Comparison of ENCODE assay signal across 9 cellular contexts in genomic region chr9:136107953-136108647, GRCh38. TPM values are rescaled to one million over a fixed set of nuclear protein-coding genes. Genes with fewer than 3 reads are reported as not detected.
DNase-seq lines count a peak whose midpoint lies in the region; ATAC-seq and TF ChIP-seq lines count a peak whose summit lies in the region.
"Had no signal": no experiment of that assay in that cellular context is flagged by ENCODE, and none has a peak within 500 bp of the region (broad histone marks: within the 10 kb centered on the region; RNA-seq: fewer than 3 reads in every experiment).

No MANE protein-coding gene starts in this region.

- no peaks in the 10 kb centered on the region for H3K9me3 Mint-ChIP-seq in activated T-helper 17 cell treated with anti-CD3 and anti-CD28 coated beads, Interleukin-2, amount 50 U/mL, for 72 hours
- no peaks in the 10 kb centered on the region for H3K9me3 Mint-ChIP-seq in nephron
- H3K9me3 Mint-ChIP-seq in stimulated activated naive B cell treated with anti-CD40 and anti-IgM and Interleukin-4, amounts not matched to agents 10 μg/mL and 1 μg/mL and 100 μg/mL, for 72 hours: no peaks in the 10 kb centered on the region

- peaks cover 6% of the 10 kb centered on the region for H3K36me3 Mint-ChIP-seq in activated T-helper 17 cell treated with anti-CD3 and anti-CD28 coated beads, Interleukin-2, amount 50 U/mL, for 72 hours (ENCODE audit: low read depth)
- H3K36me3 Mint-ChIP-seq in nephron (ENCODE audit: low read depth): no peaks in the 10 kb centered on the region
- no peaks in the 10 kb centered on the region for H3K36me3 Mint-ChIP-seq in stimulated activated naive B cell treated with anti-CD40 and anti-IgM and Interleukin-4, amounts not matched to agents 10 μg/mL and 1 μg/mL and 100 μg/mL, for 72 hours

- TF ChIP-seq CTCF in nephron (IDR thresholded peaks at IDR 0.05; ENCODE audit: unreplicated experiment in 3 of 3): no peak

- H3K4me3 Mint-ChIP-seq in activated T-helper 17 cell treated with anti-CD3 and anti-CD28 coated beads, Interleukin-2, amount 50 U/mL, for 72 hours: peak overlapping the region; percentile 82
- H3K4me3 Mint-ChIP-seq in nephron: peak overlapping the region in 2 of 3 experiments; percentile 6 to 20
- H3K4me3 Mint-ChIP-seq in stimulated activated naive B cell treated with anti-CD40 and anti-IgM and Interleukin-4, amounts not matched to agents 10 μg/mL and 1 μg/mL and 100 μg/mL, for 72 hours: peak overlapping the region in 1 of 2 donors; percentile 88

- DNase-seq in DMS 273 (lab: John Stamatoyannopoulos, UW; ENCODE audit: unreplicated experiment) (peak; percentile 95), NCI-H187 (lab: John Stamatoyannopoulos, UW) (peak; percentile 59 to 82), mesenteric fat pad (ENCODE audit: low spot score) (no peak), GF-D8 (lab: John Stamatoyannopoulos, UW) (no peak)
- no peak for DNase-seq in stimulated activated naive B cell treated with anti-CD40 and anti-IgM and Interleukin-4, amounts not matched to agents 10 μg/mL and 1 μg/mL and 100 μg/mL, for 72 hours
- DNase-seq: cerebellar nuclear complex had no signal

- H3K27me3 Mint-ChIP-seq in activated T-helper 17 cell treated with anti-CD3 and anti-CD28 coated beads, Interleukin-2, amount 50 U/mL, for 72 hours: no peaks in the 10 kb centered on the region
- peaks cover 20% of the 10 kb centered on the region for H3K27me3 Mint-ChIP-seq in nephron (ENCODE audit: low read depth)
- peaks cover 18 to 39% of the 10 kb centered on the region in 2 donors for H3K27me3 Mint-ChIP-seq in stimulated activated naive B cell treated with anti-CD40 and anti-IgM and Interleukin-4, amounts not matched to agents 10 μg/mL and 1 μg/mL and 100 μg/mL, for 72 hours

- H3K4me1 Mint-ChIP-seq in activated T-helper 17 cell treated with anti-CD3 and anti-CD28 coated beads, Interleukin-2, amount 50 U/mL, for 72 hours: peaks cover 11% of the 10 kb centered on the region
- H3K4me1 Mint-ChIP-seq in nephron: peaks cover 30% of the 10 kb centered on the region
- peaks cover 30 to 52% of the 10 kb centered on the region in 2 donors for H3K4me1 Mint-ChIP-seq in stimulated activated naive B cell treated with anti-CD40 and anti-IgM and Interleukin-4, amounts not matched to agents 10 μg/mL and 1 μg/mL and 100 μg/mL, for 72 hours

- peak overlapping the region; percentile 85 for H3K27ac Mint-ChIP-seq in activated T-helper 17 cell treated with anti-CD3 and anti-CD28 coated beads, Interleukin-2, amount 50 U/mL, for 72 hours
- peak overlapping the region in 2 of 3 experiments; percentile 51 to 56 for H3K27ac Mint-ChIP-seq in nephron
- no peak overlapping the region for H3K27ac Mint-ChIP-seq in stimulated activated naive B cell treated with anti-CD40 and anti-IgM and Interleukin-4, amounts not matched to agents 10 μg/mL and 1 μg/mL and 100 μg/mL, for 72 hours

- no peak for ATAC-seq in activated T-helper 17 cell treated with anti-CD3 and anti-CD28 coated beads, Interleukin-2, amount 50 U/mL, for 72 hours (replicated peaks)
- ATAC-seq in GM21360 (IDR thresholded peaks at IDR 0.05; ENCODE audit: unreplicated experiment): no peak
- ATAC-seq in stimulated activated naive B cell treated with anti-CD40 and anti-IgM and Interleukin-4, amounts not matched to agents 10 μg/mL and 1 μg/mL and 100 μg/mL, for 72 hours (replicated peaks): no peak

RNA-seq across cellular contexts. Expression of gene TMEM250, which starts 10.6 kb away (rescaled TPM):
- 10 to 100 TPM; 28.2 to 37.7 TPM for total RNA-seq in activated T-helper 17 cell treated with anti-CD3 and anti-CD28 coated beads, Interleukin-2, amount 50 U/mL, for 72 hours
- total RNA-seq in mesenteric fat pad: 30.2 TPM

RNA-seq across cellular contexts. Expression of gene NACC2, which starts 13.0 kb away (rescaled TPM):
- total RNA-seq in activated T-helper 17 cell treated with anti-CD3 and anti-CD28 coated beads, Interleukin-2, amount 50 U/mL, for 72 hours: 1 to 10 TPM; 7.8 to 9.7 TPM
- total RNA-seq in mesenteric fat pad: 41.4 TPM

Comparison
In these comparisons a context has a peak if more than half of its experiments do, and no peak if none do; other contexts are left out.
1. DNase-seq: peak in DMS 273 (single experiment) and NCI-H187 (2 of 2); none in mesenteric fat pad (single experiment), GF-D8 (single experiment) and stimulated activated naive B cell treated with anti-CD40 and anti-IgM and Interleukin-4, amounts not matched to agents 10 μg/mL and 1 μg/mL and 100 μg/mL, for 72 hours (single experiment).